10 cellular contexts compared by ENCODE assay signal in the genomic region with DNA sequence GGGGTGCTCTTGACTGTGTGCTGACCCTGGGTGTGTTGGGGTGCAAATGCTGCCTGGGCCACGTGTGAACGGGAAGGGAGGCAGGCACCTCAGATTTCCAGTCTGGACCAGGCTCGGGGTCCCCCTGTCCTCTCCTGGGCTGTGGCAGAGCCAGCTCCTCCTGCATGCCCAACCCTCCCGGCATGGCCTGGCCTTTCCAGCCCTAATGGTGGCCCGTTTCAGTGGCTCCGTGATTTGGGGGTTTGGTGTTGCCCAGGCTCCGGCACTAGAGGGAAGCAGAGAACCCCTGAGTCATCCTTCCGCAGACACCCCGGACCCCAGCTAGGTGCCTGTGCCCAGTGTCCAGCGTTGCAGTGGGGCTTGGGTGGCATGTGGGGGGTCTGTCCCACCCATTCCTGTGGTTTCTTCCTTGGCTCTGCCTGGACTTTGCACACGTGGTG. TPM values are rescaled to one million over a fixed set of nuclear protein-coding genes. Genes with fewer than 3 reads are reported as not detected.
DNase-seq lines count a peak whose midpoint lies in the region; ATAC-seq, FAIRE-seq and TF ChIP-seq lines count a peak whose summit lies in the region.
"Had no signal": no experiment of that assay in that cellular context is flagged by ENCODE, and none has a peak within 500 bp of the region (broad histone marks: within the 10 kb centered on the region; RNA-seq: fewer than 3 reads in every experiment).

No MANE protein-coding gene starts in this region.

- H3K27ac ChIP-seq in muscle layer of colon (ENCODE audit: low read depth, low read length), result peak overlapping the region; percentile 79
- H3K27ac ChIP-seq: SJSA1 had no signal

- peak overlapping the region; percentile 95 for H3K27ac Mint-ChIP-seq in activated naive CD4-positive, alpha-beta T cell treated with anti-CD3 and anti-CD28 coated beads, Interleukin-2, amount 50 U/mL, for 24 hours

- H3K9me3 Mint-ChIP-seq in activated naive CD4-positive, alpha-beta T cell treated with anti-CD3 and anti-CD28 coated beads, Interleukin-2, amount 50 U/mL, for 24 hours, result no peaks in the 10 kb centered on the region

- H3K4me1 ChIP-seq in muscle layer of colon (ENCODE audit: insufficient read depth, low read length), result peaks cover 93% of the 10 kb centered on the region

- H3K9me3 ChIP-seq in muscle layer of colon (ENCODE audit: low read length), result no peaks in the 10 kb centered on the region
- H3K9me3 ChIP-seq: SJSA1 had no signal

- peaks cover 14% of the 10 kb centered on the region for H3K36me3 Mint-ChIP-seq in activated naive CD4-positive, alpha-beta T cell treated with anti-CD3 and anti-CD28 coated beads, Interleukin-2, amount 50 U/mL, for 24 hours

- peak; percentile 62 for DNase-seq in A172 (ENCODE audit: low spot score)
- DNase-seq in urothelium cell line (ENCODE audit: low spot score), result no peak
- DNase-seq: cerebellar nuclear complex had no signal

- no peak for FAIRE-seq in urothelium cell line (lab: Jason Lieb, UNC)

- TF ChIP-seq CTCF in GM12875 (IDR thresholded peaks at IDR 0.05; ENCODE audit: borderline replicate concordance, insufficient read depth, low read depth, low read length), result peak; percentile 68

- H3K4me3 ChIP-seq in GM12875 (ENCODE audit: low read depth, low read length) (peak overlapping the region; percentile 39), muscle layer of colon (ENCODE audit: low read depth in 1 of 2, low read length in 2 of 2) (peak overlapping the region in 1 of 2 donors; percentile 29)
- H3K4me3 ChIP-seq: SJSA1 had no signal

- peaks cover 80% of the 10 kb centered on the region for H3K36me3 ChIP-seq in muscle layer of colon (ENCODE audit: insufficient read depth, low read length)

- H3K27me3 ChIP-seq in muscle layer of colon (ENCODE audit: control insufficient read depth in 1 of 2, insufficient read depth in 2 of 2, low read length in 2 of 2), result no peaks in the 10 kb centered on the region
- H3K27me3 ChIP-seq: SJSA1 had no signal

- peak overlapping the region; percentile 92 for H3K4me3 Mint-ChIP-seq in activated naive CD4-positive, alpha-beta T cell treated with anti-CD3 and anti-CD28 coated beads, Interleukin-2, amount 50 U/mL, for 24 hours

- ATAC-seq in HG03045 (IDR thresholded peaks at IDR 0.05; ENCODE audit: unreplicated experiment) (no peak), HG02884 (IDR thresholded peaks at IDR 0.05; ENCODE audit: unreplicated experiment) (no peak), HG03097 (IDR thresholded peaks at IDR 0.05; ENCODE audit: low FRiP score, unreplicated experiment) (no peak)

- peak overlapping the region; percentile 13 for H3K9ac ChIP-seq in muscle layer of colon (ENCODE audit: low read length)

- H3K27me3 Mint-ChIP-seq in activated naive CD4-positive, alpha-beta T cell treated with anti-CD3 and anti-CD28 coated beads, Interleukin-2, amount 50 U/mL, for 24 hours, result no peaks in the 10 kb centered on the region

- peaks cover 83% of the 10 kb centered on the region for H3K4me1 Mint-ChIP-seq in activated naive CD4-positive, alpha-beta T cell treated with anti-CD3 and anti-CD28 coated beads, Interleukin-2, amount 50 U/mL, for 24 hours

RNA-seq across cellular contexts. Expression of a gene that starts 9.1 kb away (rescaled TPM):
- 41.4 and 53.5 TPM in 2 replicates for total RNA-seq in A172 (2014; rRNA removed; shearing (Covaris generic))

RNA-seq across cellular contexts. Expression of a gene that starts 49.2 kb away (rescaled TPM):
- total RNA-seq in A172 (2014; rRNA removed; shearing (Covaris generic)), result 42.8 and 56.5 TPM in 2 replicates
